ENCODE assay signal across 31 cellular contexts in the genomic region with DNA sequence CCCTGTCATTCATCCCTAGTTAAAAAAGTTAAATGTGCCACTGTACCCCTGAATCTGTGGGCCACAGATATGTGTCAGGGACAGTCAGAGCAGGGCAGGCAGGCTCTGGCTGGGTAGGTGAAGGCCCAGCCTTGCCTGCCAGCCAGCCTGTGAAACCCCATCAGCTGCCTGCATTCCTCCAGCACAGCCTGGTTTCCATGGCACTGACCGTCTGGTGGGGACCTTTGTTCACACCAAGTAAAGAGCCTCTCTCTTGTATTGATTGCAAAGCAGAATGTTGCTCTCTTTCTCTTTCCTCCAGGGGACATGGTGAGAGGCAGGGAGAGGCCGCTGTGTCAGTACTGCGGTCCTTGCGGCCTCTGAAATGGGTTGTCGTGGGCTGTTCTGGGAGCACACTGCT. TPM values are rescaled to one million over a fixed set of nuclear protein-coding genes. Genes with fewer than 3 reads are reported as not detected.
A peak's percentile ranks its signal among the peaks of the same experiment; 100 is the strongest.
DNase-seq lines count a peak whose midpoint lies in the region; ATAC-seq lines count a peak whose summit lies in the region.
"Had no signal": no experiment of that assay in that cellular context is flagged by ENCODE, and none has a peak within 500 bp of the region (broad histone marks: within the 10 kb centered on the region; RNA-seq: fewer than 3 reads in every experiment).

No MANE protein-coding gene starts in this region.

- DNase-seq in ELF-1 (ENCODE audit: low read depth, low spot score) (peak; percentile 39), astrocyte of the hippocampus (ENCODE audit: low read depth, low spot score) (peak; percentile 39), left kidney (ENCODE audit: low read depth, low spot score) (peak; percentile 47), occipital lobe (lab: John Stamatoyannopoulos, UW) (peak; percentile 8), NCI-H82 (lab: John Stamatoyannopoulos, UW) (no peak), RPMI8226 (no peak)
- DNase-seq: ACHN; activated CD4-positive, alpha-beta memory T cell treated with anti-CD3 and anti-CD28 coated beads for 36 hours; activated CD4-positive, CD25-positive, alpha-beta regulatory T cell treated with anti-CD3 and anti-CD28 coated beads, Interleukin-2, amount 50 U/mL, for 72 hours; activated CD8-positive, alpha-beta memory T cell treated with anti-CD3 and anti-CD28 coated beads, Interleukin-2, amount 50 U/mL, for 48 hours; activated naive CD4-positive, alpha-beta T cell treated with Interleukin-2 at 50 U/mL for 16 hours; adrenal gland; brain microvascular endothelial cell; DMS 273 treated with DMSO at 0.1 percent for 48 hours; gastrocnemius medialis; GOT3; hippocampal formation; KBM-7; left lung; mesendoderm; NCI-H1092 treated with DMSO at 0.1 percent for 48 hours; NCI-H187 treated with DMSO at 0.1 percent for 48 hours; NCI-H526; SHP77; stimulated activated naive CD8-positive, alpha-beta T cell treated with anti-CD3 and anti-CD28 coated beads, Interleukin-15, Interleukin-2, amounts not matched to agents 100 U/mL and 50 U/mL, for 24 hours; T-helper 17 cell; testis; uterus had no signal

- ATAC-seq in HG02623 (IDR thresholded peaks at IDR 0.05; ENCODE audit: unreplicated experiment) = no peak
- ATAC-seq: gastrocnemius medialis; GM12878; left lung; Panc1; stimulated activated naive CD8-positive, alpha-beta T cell treated with anti-CD3 and anti-CD28 coated beads, Interleukin-15, Interleukin-2, amounts not matched to agents 100 U/mL and 50 U/mL, for 24 hours; T-helper 17 cell had no signal

RNA-seq across cellular contexts. Expression of a gene that starts 11.1 kb away (rescaled TPM):
- total RNA-seq in occipital lobe = 18.2 TPM
- total RNA-seq: T-helper 17 cell had no signal

Comparison
In these comparisons a context has a peak if more than half of its experiments do, and no peak if none do; other contexts are left out.
1. DNase-seq: peak in ELF-1 (single experiment), astrocyte of the hippocampus (single experiment), left kidney (single experiment) and occipital lobe (single experiment); none in NCI-H82 (single experiment) and RPMI8226 (single experiment).